ENCODE assay signal across 1 cellular context in the genomic region with DNA sequence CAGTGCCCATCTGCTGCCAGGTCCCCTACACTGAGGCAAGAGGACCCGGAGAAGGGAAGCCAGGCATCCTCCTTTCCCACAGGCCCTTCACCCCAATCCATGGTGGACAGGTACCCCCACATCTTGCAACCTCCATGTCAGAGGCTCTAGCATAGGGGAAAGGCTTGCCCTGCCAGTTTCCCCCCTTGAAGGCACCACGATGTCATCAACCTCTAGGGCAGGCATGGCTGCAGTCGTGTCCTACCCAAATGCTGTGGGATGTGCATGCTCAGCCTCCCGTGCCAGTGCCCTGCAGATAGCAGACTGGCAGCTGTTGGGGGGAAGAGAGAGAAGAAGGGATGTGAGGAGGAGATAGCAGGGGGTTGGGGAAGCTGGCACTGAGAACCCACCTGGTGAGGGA.
TF ChIP-seq lines count a peak whose summit lies in the region.

No MANE protein-coding gene starts in this region.

TF ChIP-seq in SK-N-SH treated with all-trans-retinoic acid at 6 μM for 48 hours, 23 proteins besides CTCF, POLR2A, EP300 and RAD21 (continued from another document):
- TF ChIP-seq POU6F1 (CRISPR knock-in tag; IDR thresholded peaks at IDR 0.05; ENCODE audit: borderline replicate concordance, low read depth) = no peak
- no peak for TF ChIP-seq ZNF70 (CRISPR knock-in tag; IDR thresholded peaks at IDR 0.05)
- TF ChIP-seq ZFP30 (CRISPR knock-in tag; IDR thresholded peaks at IDR 0.05) = no peak
- TF ChIP-seq RARB (CRISPR knock-in tag; IDR thresholded peaks at IDR 0.05) = no peak
- no peak for TF ChIP-seq OSR1 (CRISPR knock-in tag; IDR thresholded peaks at IDR 0.05)
- TF ChIP-seq CSDC2 (CRISPR knock-in tag; IDR thresholded peaks at IDR 0.05) = no peak
- no peak for TF ChIP-seq ZC3H10 (CRISPR knock-in tag; IDR thresholded peaks at IDR 0.05)
- no peak for TF ChIP-seq SNAI2 (CRISPR knock-in tag; IDR thresholded peaks at IDR 0.05)
- TF ChIP-seq ESRRG (CRISPR knock-in tag; IDR thresholded peaks at IDR 0.05) = no peak
- no peak for TF ChIP-seq BACH2 (CRISPR knock-in tag; IDR thresholded peaks at IDR 0.05; ENCODE audit: borderline replicate concordance)
- TF ChIP-seq PPARA (CRISPR knock-in tag; IDR thresholded peaks at IDR 0.05; ENCODE audit: borderline replicate concordance) = no peak
- TF ChIP-seq ZNF565 (CRISPR knock-in tag; conservative IDR thresholded peaks at IDR 0.05; ENCODE audit: low read depth) = no peak
- TF ChIP-seq, protein P1, sequence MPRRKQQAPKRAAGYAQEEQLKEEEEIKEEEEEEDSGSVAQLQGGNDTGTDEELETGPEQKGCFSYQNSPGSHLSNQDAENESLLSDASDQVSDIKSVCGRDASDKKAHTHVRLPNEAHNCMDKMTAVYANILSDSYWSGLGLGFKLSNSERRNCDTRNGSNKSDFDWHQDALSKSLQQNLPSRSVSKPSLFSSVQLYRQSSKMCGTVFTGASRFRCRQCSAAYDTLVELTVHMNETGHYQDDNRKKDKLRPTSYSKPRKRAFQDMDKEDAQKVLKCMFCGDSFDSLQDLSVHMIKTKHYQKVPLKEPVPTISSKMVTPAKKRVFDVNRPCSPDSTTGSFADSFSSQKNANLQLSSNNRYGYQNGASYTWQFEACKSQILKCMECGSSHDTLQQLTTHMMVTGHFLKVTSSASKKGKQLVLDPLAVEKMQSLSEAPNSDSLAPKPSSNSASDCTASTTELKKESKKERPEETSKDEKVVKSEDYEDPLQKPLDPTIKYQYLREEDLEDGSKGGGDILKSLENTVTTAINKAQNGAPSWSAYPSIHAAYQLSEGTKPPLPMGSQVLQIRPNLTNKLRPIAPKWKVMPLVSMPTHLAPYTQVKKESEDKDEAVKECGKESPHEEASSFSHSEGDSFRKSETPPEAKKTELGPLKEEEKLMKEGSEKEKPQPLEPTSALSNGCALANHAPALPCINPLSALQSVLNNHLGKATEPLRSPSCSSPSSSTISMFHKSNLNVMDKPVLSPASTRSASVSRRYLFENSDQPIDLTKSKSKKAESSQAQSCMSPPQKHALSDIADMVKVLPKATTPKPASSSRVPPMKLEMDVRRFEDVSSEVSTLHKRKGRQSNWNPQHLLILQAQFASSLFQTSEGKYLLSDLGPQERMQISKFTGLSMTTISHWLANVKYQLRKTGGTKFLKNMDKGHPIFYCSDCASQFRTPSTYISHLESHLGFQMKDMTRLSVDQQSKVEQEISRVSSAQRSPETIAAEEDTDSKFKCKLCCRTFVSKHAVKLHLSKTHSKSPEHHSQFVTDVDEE (CRISPR knock-in tag; IDR thresholded peaks at IDR 0.05) = no peak
- TF ChIP-seq, protein P2, sequence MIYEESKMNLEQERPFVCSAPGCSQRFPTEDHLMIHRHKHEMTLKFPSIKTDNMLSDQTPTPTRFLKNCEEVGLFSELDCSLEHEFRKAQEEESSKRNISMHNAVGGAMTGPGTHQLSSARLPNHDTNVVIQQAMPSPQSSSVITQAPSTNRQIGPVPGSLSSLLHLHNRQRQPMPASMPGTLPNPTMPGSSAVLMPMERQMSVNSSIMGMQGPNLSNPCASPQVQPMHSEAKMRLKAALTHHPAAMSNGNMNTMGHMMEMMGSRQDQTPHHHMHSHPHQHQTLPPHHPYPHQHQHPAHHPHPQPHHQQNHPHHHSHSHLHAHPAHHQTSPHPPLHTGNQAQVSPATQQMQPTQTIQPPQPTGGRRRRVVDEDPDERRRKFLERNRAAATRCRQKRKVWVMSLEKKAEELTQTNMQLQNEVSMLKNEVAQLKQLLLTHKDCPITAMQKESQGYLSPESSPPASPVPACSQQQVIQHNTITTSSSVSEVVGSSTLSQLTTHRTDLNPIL (CRISPR knock-in tag; IDR thresholded peaks at IDR 0.05; ENCODE audit: low read depth) = no peak
- TF ChIP-seq ZNF8 (CRISPR knock-in tag; IDR thresholded peaks at IDR 0.05) = no peak
- TF ChIP-seq, protein P3, sequence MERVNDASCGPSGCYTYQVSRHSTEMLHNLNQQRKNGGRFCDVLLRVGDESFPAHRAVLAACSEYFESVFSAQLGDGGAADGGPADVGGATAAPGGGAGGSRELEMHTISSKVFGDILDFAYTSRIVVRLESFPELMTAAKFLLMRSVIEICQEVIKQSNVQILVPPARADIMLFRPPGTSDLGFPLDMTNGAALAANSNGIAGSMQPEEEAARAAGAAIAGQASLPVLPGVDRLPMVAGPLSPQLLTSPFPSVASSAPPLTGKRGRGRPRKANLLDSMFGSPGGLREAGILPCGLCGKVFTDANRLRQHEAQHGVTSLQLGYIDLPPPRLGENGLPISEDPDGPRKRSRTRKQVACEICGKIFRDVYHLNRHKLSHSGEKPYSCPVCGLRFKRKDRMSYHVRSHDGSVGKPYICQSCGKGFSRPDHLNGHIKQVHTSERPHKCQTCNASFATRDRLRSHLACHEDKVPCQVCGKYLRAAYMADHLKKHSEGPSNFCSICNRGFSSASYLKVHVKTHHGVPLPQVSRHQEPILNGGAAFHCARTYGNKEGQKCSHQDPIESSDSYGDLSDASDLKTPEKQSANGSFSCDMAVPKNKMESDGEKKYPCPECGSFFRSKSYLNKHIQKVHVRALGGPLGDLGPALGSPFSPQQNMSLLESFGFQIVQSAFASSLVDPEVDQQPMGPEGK (CRISPR knock-in tag; IDR thresholded peaks at IDR 0.05; ENCODE audit: borderline replicate concordance) = no peak
- no peak for TF ChIP-seq ZFP3 (CRISPR knock-in tag; IDR thresholded peaks at IDR 0.05)
- TF ChIP-seq CSRNP3 (CRISPR knock-in tag; IDR thresholded peaks at IDR 0.05) = no peak
TF ChIP-seq in SK-N-SH treated with all-trans-retinoic acid at 6 μM for 48 hours: peak in this region for 0.
